Comparison of ENCODE assay signal across 16 cellular contexts in genomic region chr6:37020426-37021211, GRCh38. TPM values are rescaled to one million over a fixed set of nuclear protein-coding genes. Genes with fewer than 3 reads are reported as not detected.
A peak's percentile ranks its signal among the peaks of the same experiment; 100 is the strongest.
DNase-seq lines count a peak whose midpoint lies in the region; ATAC-seq, FAIRE-seq and TF ChIP-seq lines count a peak whose summit lies in the region.
"Had no signal": no experiment of that assay in that cellular context is flagged by ENCODE, and none has a peak within 500 bp of the region (broad histone marks: within the 10 kb centered on the region; RNA-seq: fewer than 3 reads in every experiment).

No MANE protein-coding gene starts in this region.

- H3K4me1 Mint-ChIP-seq in MCF 10A (ENCODE audit: insufficient read depth, unreplicated experiment), result peaks cover 42% of the 10 kb centered on the region

- in situ Hi-C loops in mammary epithelial cell (cut with MboI; ENCODE audit: low sequenced_read_pairs in 2 of 2), result loop anchor here (5.0 to 10.0 kb wide), 4 partner anchors 37 to 192 kb away; partner anchors contain the start of gene PIM1 (in 2 of the 2)

- CTCF ChIA-PET in MCF 10A (lab: Yijun Ruan, JAX) (interaction anchor here (0.6 to 16.7 kb wide), 11 partner anchors 11 to 255 kb away, joined by 3 to 359 read pairs (median 13); partner anchors contain the start of genes C6orf89 and PIM1), mammary epithelial cell (lab: Charles Lee; ENCODE audit: low non-redundant PET) (interaction anchor here (0.6 kb wide), 1 partner anchor 166 kb away, joined by 4 read pairs; no protein-coding TSS in a partner anchor)

- H3K27ac ChIP-seq in mammary epithelial cell (ENCODE audit: insufficient read depth, low read depth, low read length), result no peak overlapping the region
- H3K27ac ChIP-seq: HL-60 had no signal

- H2AFZ ChIP-seq in mammary epithelial cell (ENCODE audit: low read depth, low read length), result no peak overlapping the region

- H3K36me3 Mint-ChIP-seq in MCF 10A (ENCODE audit: insufficient read depth, unreplicated experiment), result no peaks in the 10 kb centered on the region

- POLR2A ChIA-PET in MCF 10A (lab: Yijun Ruan, JAX), result interaction anchor here (0.6 to 9.7 kb wide), 6 partner anchors 13 to 192 kb away, joined by 3 to 117 read pairs (median 7); partner anchors contain the start of gene PIM1

- H4K20me1 ChIP-seq in mammary epithelial cell (ENCODE audit: insufficient read depth, low read length), result no peaks in the 10 kb centered on the region

- H3K4me2 ChIP-seq in mammary epithelial cell (ENCODE audit: insufficient read depth, low read depth, low read length), result no peak overlapping the region

- no peak overlapping the region for H3K4me3 ChIP-seq in mammary epithelial cell (replicated peaks in 1 of 3; ENCODE audit: insufficient read depth in 1 of 3, low read depth in 2 of 3, low read length in 3 of 3)

- FAIRE-seq in urothelium cell line (lab: Jason Lieb, UNC), result peak; percentile 17
- FAIRE-seq: keratinocyte had no signal

- ATAC-seq in esophagus mucosa (peak; percentile 8), GM21381 (IDR thresholded peaks at IDR 0.05; ENCODE audit: unreplicated experiment) (no peak), GM19397 (IDR thresholded peaks at IDR 0.05; ENCODE audit: unreplicated experiment) (no peak), GM18861 (IDR thresholded peaks at IDR 0.05; ENCODE audit: unreplicated experiment) (no peak)
- ATAC-seq: stimulated activated effector memory CD8-positive, alpha-beta T cell treated with anti-CD3 and anti-CD28 coated beads, Interleukin-12 subunit alpha, Interleukin-12 subunit beta, amount 100 ng/mL, for 72 hours had no signal

- dilution Hi-C loops in mammary epithelial cell (cut with HindIII; ENCODE audit: low sequenced_read_pairs), result no loop called here

- no peak overlapping the region for H3K4me3 Mint-ChIP-seq in MCF 10A (ENCODE audit: unreplicated experiment)

- intact Hi-C loops in MCF 10A (cut with micrococcal nuclease) (no loop called here), mammary epithelial cell (cut with micrococcal nuclease) (loop anchor here (5.0 kb wide), 1 partner anchor 672 kb away; no protein-coding TSS in a partner anchor)

- no peaks in the 10 kb centered on the region for H3K27me3 Mint-ChIP-seq in MCF 10A (ENCODE audit: insufficient read depth, unreplicated experiment)

- no peaks in the 10 kb centered on the region for H3K27me3 ChIP-seq in mammary epithelial cell (ENCODE audit: insufficient read depth, low read length)

- no peak overlapping the region for H3K27ac Mint-ChIP-seq in MCF 10A (ENCODE audit: low read depth, unreplicated experiment)

- H3K9me3 Mint-ChIP-seq in MCF 10A (ENCODE audit: unreplicated experiment), result no peaks in the 10 kb centered on the region
- H3K9me3 Mint-ChIP-seq: stimulated activated effector memory CD8-positive, alpha-beta T cell treated with anti-CD3 and anti-CD28 coated beads, Interleukin-12 subunit alpha, Interleukin-12 subunit beta, amount 100 ng/mL, for 72 hours had no signal

- H3K79me2 ChIP-seq in mammary epithelial cell (ENCODE audit: insufficient read depth, low read length), result no peaks in the 10 kb centered on the region

- no TSS peak for BruUV-seq in MCF 10A (replicated peaks; lab: Mats Ljungman, UMichigan)
- BruUV-seq in mammary epithelial cell (replicated peaks; lab: Mats Ljungman, UMichigan), result no TSS peak

- no peaks in the 10 kb centered on the region for H3K9me3 ChIP-seq in mammary epithelial cell (replicated peaks; ENCODE audit: insufficient read depth, low read length)

- H3K4me1 ChIP-seq in mammary epithelial cell (ENCODE audit: insufficient read depth, low read length), result peaks cover 59% of the 10 kb centered on the region

- DNase-seq in MCF 10A (ENCODE audit: unreplicated experiment) (peak; percentile 47), mammary epithelial cell (no peak), NCI-H526 (lab: John Stamatoyannopoulos, UW) (peak; percentile 88 to 90), urothelium cell line (ENCODE audit: low spot score) (no peak)
- DNase-seq: foreskin fibroblast; GOT3; stimulated activated CD4-positive, alpha-beta T cell treated with anti-CD3 and anti-CD28 coated beads, Interleukin-2, amount 100 ng/mL, for 48 hours had no signal

- H3K36me3 ChIP-seq in mammary epithelial cell (ENCODE audit: insufficient read depth, low read length), result no peaks in the 10 kb centered on the region

- no peak for TF ChIP-seq CTCF in MCF 10A (IDR thresholded peaks at IDR 0.05; ENCODE audit: unreplicated experiment)
- no peak for TF ChIP-seq CTCF in mammary epithelial cell (conservative IDR thresholded peaks at IDR 0.05 in 1 of 2, IDR thresholded peaks at IDR 0.05 in 1 of 2; ENCODE audit: extremely low read depth in 1 of 2, insufficient read depth in 1 of 2, low read depth in 1 of 2, low read length in 2 of 2)

- WGBS in mammary epithelial cell (ENCODE audit: low coverage, missing lambda C conversion rate), result 67% methylated on average over 15 of the region's 16 CpGs

- no peak overlapping the region for H3K9ac ChIP-seq in mammary epithelial cell (ENCODE audit: insufficient read depth, low read length)

RNA-seq across cellular contexts. Expression of gene FGD2, which starts 15.2 kb away (rescaled TPM):
- total RNA-seq in MCF 10A (2022) (not detected in 2 replicates), mammary epithelial cell (not detected), esophagus mucosa (9.8 TPM)
- not detected for polyA plus RNA-seq in mammary epithelial cell
- not detected for polyA minus RNA-seq in mammary epithelial cell
- total RNA-seq: myocyte had no signal
- polyA plus RNA-seq: BJ had no signal

RNA-seq across cellular contexts. Expression of gene MTCH1, which starts 34.6 kb away (rescaled TPM):
- total RNA-seq in MCF 10A (2022) (74.9 and 78.2 TPM in 2 replicates), mammary epithelial cell (100 to 1,000 TPM; 102 to 110 TPM), esophagus mucosa (88.0 TPM)
- 91.9 TPM for polyA plus RNA-seq in mammary epithelial cell
- 122 TPM for polyA minus RNA-seq in mammary epithelial cell

Comparison
In these comparisons a context has a peak if more than half of its experiments do, and no peak if none do; other contexts are left out.
1. DNase-seq: peak in MCF 10A (single experiment) and NCI-H526 (2 of 2); none in mammary epithelial cell (single experiment) and urothelium cell line (single experiment).
2. RNA of gene FGD2, which starts 15.2 kb away (total RNA-seq): 9.8 TPM in esophagus mucosa (single experiment); not detected in mammary epithelial cell and not detected in MCF 10A; every median in the first group is over 10 times any median in the second.